In genomic region chr9:76181781-76182180, GRCh38 we compare ENCODE assay signal across 18 cellular contexts.
DNase-seq lines count a peak whose midpoint lies in the region.
"Had no signal": no experiment of that assay in that cellular context is flagged by ENCODE, and none has a peak within 500 bp of the region (broad histone marks: within the 10 kb centered on the region; RNA-seq: fewer than 3 reads in every experiment).

No MANE protein-coding gene starts in this region.

- H3K18ac ChIP-seq in trophoblast cell (ENCODE audit: low read length): no peak overlapping the region

- H2AK5ac ChIP-seq in trophoblast cell (ENCODE audit: low read length): no peak overlapping the region

- no peak overlapping the region for H2BK120ac ChIP-seq in trophoblast cell (ENCODE audit: insufficient read depth, low read length, poor library complexity)

- H2BK12ac ChIP-seq in trophoblast cell (ENCODE audit: low read length): no peak overlapping the region

- H3K27me3 ChIP-seq in GM23248 (replicated peaks; ENCODE audit: insufficient read depth) (no peaks in the 10 kb centered on the region), SJCRH30 (no peaks in the 10 kb centered on the region), trophoblast cell (ENCODE audit: insufficient read depth, low read length) (no peaks in the 10 kb centered on the region)
- H3K27me3 ChIP-seq: esophagus muscularis mucosa had no signal

- in situ Hi-C loops in GM23248 (cut with MboI): no loop called here

- H3K4ac ChIP-seq in trophoblast cell (ENCODE audit: low read depth, low read length): no peak overlapping the region

- H4K12ac ChIP-seq in trophoblast cell (ENCODE audit: low read depth, low read length): no peak overlapping the region

- H4K20me1 ChIP-seq in GM23248 (ENCODE audit: insufficient read depth): no peaks in the 10 kb centered on the region

- H3K23ac ChIP-seq in trophoblast cell (ENCODE audit: low read length): no peak overlapping the region

- H4K91ac ChIP-seq in trophoblast cell (ENCODE audit: low read depth, low read length): no peak overlapping the region

- H3K9me3 ChIP-seq in GM23248 (ENCODE audit: low read depth) (no peaks in the 10 kb centered on the region), SJCRH30 (replicated peaks) (no peaks in the 10 kb centered on the region), trophoblast cell (ENCODE audit: insufficient read depth, low read depth, low read length) (no peaks in the 10 kb centered on the region)
- H3K9me3 ChIP-seq: esophagus muscularis mucosa had no signal

- no peak overlapping the region for H3K4me2 ChIP-seq in GM23248 (ENCODE audit: unreplicated experiment)
- no peak overlapping the region for H3K4me2 ChIP-seq in trophoblast cell (ENCODE audit: low read length)

- H3K36me3 ChIP-seq in GM23248 (ENCODE audit: low read depth) (no peaks in the 10 kb centered on the region), SJCRH30 (peaks cover 10% of the 10 kb centered on the region; the same call in 1 of the 2 replicates), trophoblast cell (ENCODE audit: control insufficient read depth in 1 of 2, insufficient read depth in 2 of 2, low read length in 2 of 2) (peaks cover 3 to 5% of the 10 kb centered on the region in 2 experiments)

- peaks cover 3% of the 10 kb centered on the region for H3K79me1 ChIP-seq in trophoblast cell (ENCODE audit: low read length)

- no peak overlapping the region for H3K4me3 ChIP-seq in GM23248
- H3K4me3 ChIP-seq in SJCRH30: no peak overlapping the region
- H3K4me3 ChIP-seq in trophoblast cell (ENCODE audit: low read depth, low read length): no peak overlapping the region
- H3K4me3 ChIP-seq: esophagus muscularis mucosa had no signal

- H3K9ac ChIP-seq in GM23248 (no peak overlapping the region), trophoblast cell (ENCODE audit: low read length) (no peak overlapping the region)

- DNase-seq in GM23248 (no peak), SJCRH30 (no peak), kidney tubule cell (ENCODE audit: low spot score) (peak; percentile 72), trophoblast cell (peak; percentile 57 to 81), NCI-H2081 (lab: John Stamatoyannopoulos, UW) (no peak), cerebellum (ENCODE audit: low spot score) (no peak)
- DNase-seq in activated CD4-positive, alpha-beta T cell treated with anti-CD3 and anti-CD28 coated beads, Interleukin-2, amount 50 U/mL, for 48 hours: no peak
- DNase-seq: activated CD4-positive, alpha-beta memory T cell treated with anti-CD3 and anti-CD28 coated beads, Interleukin-2, amount 10 ng/mL, durations not matched to agents 7 days and 5 days; activated effector memory CD4-positive, alpha-beta T cell treated with Interleukin-2 at 50 U/mL for 16 hours; CD4-positive, alpha-beta T cell; effector memory CD8-positive, alpha-beta T cell; NCI-H1105 treated with DMSO at 0.1 percent for 48 hours; NCI-H446; OCI-M1; Right ventricle myocardium superior; small intestine; stimulated activated CD4-positive, alpha-beta T cell treated with anti-CD3 and anti-CD28 coated beads, Interleukin-2, amount 100 ng/mL, for 24 hours had no signal

- no peak overlapping the region for H3K14ac ChIP-seq in trophoblast cell (ENCODE audit: low read length)

- no peaks in the 10 kb centered on the region; the same call in 1 of the 2 replicates for H3F3A ChIP-seq in GM23248 (ENCODE audit: insufficient read depth)

- H3K79me2 ChIP-seq in GM23248 (ENCODE audit: insufficient read depth) (no peaks in the 10 kb centered on the region), trophoblast cell (ENCODE audit: control insufficient read depth, insufficient read depth, low read length, poor library complexity) (no peaks in the 10 kb centered on the region)

- no peaks in the 10 kb centered on the region for H3K9me2 ChIP-seq in GM23248 (ENCODE audit: insufficient read depth)

- H3K27ac ChIP-seq in GM23248: peak overlapping the region; percentile 54
- peak overlapping the region; percentile 15; the same call in 1 of the 2 replicates for H3K27ac ChIP-seq in SJCRH30
- no peak overlapping the region for H3K27ac ChIP-seq in trophoblast cell (ENCODE audit: low read depth, low read length)
- H3K27ac ChIP-seq: esophagus muscularis mucosa had no signal

- H2AFZ ChIP-seq in GM23248 (no peak overlapping the region), trophoblast cell (ENCODE audit: insufficient read depth, low read length, poor library complexity) (no peak overlapping the region)

- H3K4me1 ChIP-seq in GM23248 (ENCODE audit: insufficient read depth) (peaks cover 12% of the 10 kb centered on the region), SJCRH30 (peaks cover 9% of the 10 kb centered on the region), trophoblast cell (ENCODE audit: control insufficient read depth in 1 of 2, insufficient read depth in 2 of 2, low read length in 2 of 2) (peaks cover 7 to 11% of the 10 kb centered on the region in 2 experiments)

- H2BK5ac ChIP-seq in trophoblast cell (ENCODE audit: low read depth, low read length, poor library complexity): no peak overlapping the region

- no peak overlapping the region for H4K8ac ChIP-seq in trophoblast cell (ENCODE audit: low read depth, low read length)

- 97 to 98% methylated on average over 5 of the region's 5 CpGs for WGBS in GM23248 (ENCODE audit: low coverage in 1 of 2, low lambda C conversion rate in 2 of 2, missing lambda C conversion rate in 2 of 2), 2 experiments
- WGBS in trophoblast cell (ENCODE audit: extremely low coverage, insufficient coverage, insufficient read length): no CpG with 5 or more reads among the region's 5 CpGs

Comparison
In these comparisons a context has a peak if more than half of its experiments do, and no peak if none do; other contexts are left out.
1. DNase-seq: peak in kidney tubule cell (single experiment) and trophoblast cell (2 of 2); none in GM23248 (single experiment), SJCRH30 (0 of 2), NCI-H2081 (0 of 2), cerebellum (single experiment) and activated CD4-positive, alpha-beta T cell treated with anti-CD3 and anti-CD28 coated beads, Interleukin-2, amount 50 U/mL, for 48 hours (0 of 2).